23 cellular contexts compared by ENCODE assay signal in the genomic region with DNA sequence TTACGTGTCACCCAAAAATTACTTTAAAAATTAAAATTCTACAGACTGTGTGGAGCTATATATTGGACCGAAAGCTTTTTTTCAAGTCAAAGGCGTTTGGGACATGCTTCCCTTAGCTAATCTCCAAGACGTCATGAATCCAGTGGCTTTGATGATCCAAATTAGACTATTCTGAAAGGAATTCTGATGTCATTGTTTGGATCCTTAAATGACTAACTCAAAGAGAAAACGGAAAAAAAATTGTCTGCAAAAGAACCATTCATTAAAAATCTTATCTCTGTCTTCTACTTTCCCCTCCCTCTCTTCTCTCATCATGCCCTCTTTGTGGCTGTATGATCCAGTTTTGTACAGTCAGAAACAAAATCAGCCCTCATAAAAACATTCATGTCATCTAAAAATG.
"Had no signal": no experiment of that assay in that cellular context is flagged by ENCODE, and none has a peak within 500 bp of the region (broad histone marks: within the 10 kb centered on the region; RNA-seq: fewer than 3 reads in every experiment).

No MANE protein-coding gene starts in this region.

- H3K27ac ChIP-seq: heart right ventricle, left lung, lower lobe of right lung, spleen, tibial nerve had no signal

- H3K4me3 ChIP-seq: heart right ventricle, left lung, lower lobe of right lung, mucosa of descending colon, spleen, tibial nerve had no signal

- H3K4me1 ChIP-seq: left lung, lower lobe of right lung had no signal

- ATAC-seq: activated naive CD8-positive, alpha-beta T cell treated with anti-CD3 and anti-CD28 coated beads, Interleukin-2, amount 50 U/mL, for 24 hours; activated T-cell treated with anti-CD3 and anti-CD28 coated beads, Interleukin-2, amount 50 U/mL, for 4 hours; activated T-helper 17 cell treated with anti-CD3 and anti-CD28 coated beads, Interleukin-2, amount 50 U/mL, for 72 hours; heart right ventricle; left lung; lower lobe of right lung; mucosa of descending colon; natural killer cell treated with Interleukin-12 subunit alpha and Interleukin-12 subunit beta and Interleukin-15 and Interleukin-18, amount 100 ng/mL, for 72 hours; right cardiac atrium; T-helper 17 cell; WTC11 had no signal

- DNase-seq: activated CD4-positive, alpha-beta memory T cell treated with anti-CD3 and anti-CD28 coated beads, Interleukin-2, amount 10 ng/mL, durations not matched to agents 7 days and 5 days; activated CD4-positive, alpha-beta T cell treated with anti-CD3 and anti-CD28 coated beads for 1 hour; activated CD4-positive, alpha-beta T cell treated with anti-CD3 and anti-CD28 coated beads, Interleukin-2, amount 10 ng/mL, durations not matched to agents 7 days and 5 days; activated naive CD8-positive, alpha-beta T cell treated with anti-CD3 and anti-CD28 coated beads, Interleukin-2, amount 50 U/mL, for 24 hours; activated T-cell treated with anti-CD3 and anti-CD28 coated beads, Interleukin-2, amount 50 U/mL, for 4 hours; dermis blood vessel endothelial cell; effector CD8-positive, alpha-beta T cell; foreskin melanocyte; heart right ventricle; left lung; lower lobe of right lung; mucosa of descending colon; posterior cingulate gyrus; right cardiac atrium; spleen; stimulated activated naive CD4-positive, alpha-beta T cell; T-helper 17 cell; T1000 had no signal

- H3K36me3 ChIP-seq: heart right ventricle, left lung, lower lobe of right lung, spleen, tibial nerve had no signal

- H3K27me3 ChIP-seq: heart right ventricle, left lung, spleen, tibial nerve had no signal

- FAIRE-seq: bronchial epithelial cell had no signal

- H3K9me3 ChIP-seq: heart right ventricle, left lung, lower lobe of right lung, mucosa of descending colon, spleen, tibial nerve had no signal
